8 cellular contexts compared by ENCODE assay signal in the genomic region with DNA sequence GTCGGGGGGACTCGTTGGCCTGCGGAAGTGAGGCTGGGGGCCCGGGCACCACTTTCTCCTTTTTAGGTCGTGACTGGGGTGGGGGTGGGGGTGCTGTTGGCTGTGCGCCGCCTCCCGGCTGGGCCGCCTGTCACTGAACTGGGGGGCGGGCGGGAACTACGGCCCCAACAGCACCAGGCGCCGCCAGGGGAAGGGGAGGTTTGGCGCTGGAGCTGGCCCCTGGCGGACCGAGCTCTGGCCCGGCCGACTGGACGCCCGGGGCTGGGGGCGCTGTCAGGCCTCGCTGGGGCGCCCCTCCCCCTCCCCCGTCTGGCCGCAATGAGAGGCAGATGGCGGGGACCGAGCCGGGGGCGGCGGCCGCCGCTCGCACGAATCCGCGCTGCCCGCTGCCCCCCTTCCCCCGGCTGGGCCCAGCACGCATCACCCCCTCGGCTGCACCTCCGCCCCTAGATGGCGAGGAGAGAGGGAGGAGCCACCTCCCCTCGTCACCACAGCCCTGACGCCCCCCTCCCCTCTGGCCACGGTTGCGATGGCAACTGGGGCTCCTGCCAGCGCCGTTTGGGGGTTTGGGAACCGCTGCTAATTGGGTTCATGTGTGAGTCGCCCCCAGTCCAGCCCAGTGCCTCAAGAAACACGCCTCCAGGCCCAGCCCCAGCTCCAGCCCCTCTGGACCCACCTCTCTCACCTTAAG. TPM values are rescaled to one million over a fixed set of nuclear protein-coding genes. Genes with fewer than 3 reads are reported as not detected.
DNase-seq lines count a peak whose midpoint lies in the region; ATAC-seq and TF ChIP-seq lines count a peak whose summit lies in the region.

No MANE protein-coding gene starts in this region.

- ATAC-seq in GM18511 (IDR thresholded peaks at IDR 0.05; ENCODE audit: unreplicated experiment) (no peak), GM21528 (IDR thresholded peaks at IDR 0.05; ENCODE audit: low FRiP score, unreplicated experiment) (no peak)

- H3K36me3 ChIP-seq in brain microvascular endothelial cell (replicated peaks) = peaks cover 9% of the 10 kb centered on the region
- H3K36me3 ChIP-seq in iPS-20b (ENCODE audit: insufficient read depth, low read depth, low read length) = peaks cover 14% of the 10 kb centered on the region
- peaks cover 0 to 7% (median 0%) of the 10 kb centered on the region in 6 donors for H3K36me3 ChIP-seq in spleen

- H3K27me3 ChIP-seq in brain microvascular endothelial cell (replicated peaks) = no peaks in the 10 kb centered on the region
- peaks cover 14% of the 10 kb centered on the region; the same call in 1 of the 2 replicates for H3K27me3 ChIP-seq in iPS-20b (ENCODE audit: insufficient read depth, low read length)
- peaks cover 0 to 58% (median 11%) of the 10 kb centered on the region in 7 donors for H3K27me3 ChIP-seq in spleen (replicated peaks in 1 of 7)

- no peak for TF ChIP-seq POLR2A in spleen (IDR thresholded peaks at IDR 0.05)

- H3K4me1 ChIP-seq in iPS-20b (ENCODE audit: insufficient read depth, low read length) = peaks cover 12% of the 10 kb centered on the region; the same call in 1 of the 2 replicates
- H3K4me1 ChIP-seq in spleen = peaks cover 16 to 60% (median 43%) of the 10 kb centered on the region in 6 donors

- intact Hi-C loops in spleen (cut with DNase I; ENCODE audit: low total_unique reads) = loop anchor here (10.0 kb wide), 1 partner anchor 46 kb away; no protein-coding TSS in a partner anchor

- no peak for TF ChIP-seq CTCF in brain microvascular endothelial cell (IDR thresholded peaks at IDR 0.05; ENCODE audit: low read depth, low read length, missing control alignments)
- no peak for TF ChIP-seq CTCF in spleen (IDR thresholded peaks at IDR 0.05 in 8 of 11, conservative IDR thresholded peaks at IDR 0.05 in 3 of 11)

- peak overlapping the region; percentile 82 for H3K27ac ChIP-seq in brain microvascular endothelial cell
- peak overlapping the region; percentile 98 for H3K27ac ChIP-seq in iPS-20b (ENCODE audit: low read length)
- peak overlapping the region in 7 of 8 donors; percentile 58 to 85 (median 79) for H3K27ac ChIP-seq in spleen

- H3K9me3 ChIP-seq in iPS-20b (ENCODE audit: insufficient read depth, low read depth, low read length) (no peaks in the 10 kb centered on the region), spleen (no peaks in the 10 kb centered on the region)

- WGBS in spleen, 5 donors = 3 to 6% (median 4%) methylated on average over 11 to 52 of the region's 52 CpGs

- in situ Hi-C loops in brain microvascular endothelial cell (cut with HindIII; ENCODE audit: low pct_ligation_motif_present, low sequenced_read_pairs) = no loop called here

- DNase-seq in NCI-H1417 (lab: John Stamatoyannopoulos, UW) = peak; percentile 67 to 89 (median 83)
- no peak for DNase-seq in NCI-H1417 treated with DMSO at 0.1 percent for 48 hours (lab: John Stamatoyannopoulos, UW)
- DNase-seq in NCI-H524 treated with DMSO at 0.1 percent for 48 hours (lab: John Stamatoyannopoulos, UW) = peak; percentile 81
- DNase-seq in brain microvascular endothelial cell = peak; percentile 46
- peak; percentile 76 for DNase-seq in spleen

- H3K4me3 ChIP-seq in brain microvascular endothelial cell (ENCODE audit: low read depth, low read length) = peak overlapping the region; percentile 80
- peak overlapping the region; percentile 77 for H3K4me3 ChIP-seq in iPS-20b (ENCODE audit: low read length)
- H3K4me3 ChIP-seq in spleen = peak overlapping the region; percentile 17 to 73 (median 38)

- peak overlapping the region; percentile 87; the same call in 1 of the 2 replicates for H3K9ac ChIP-seq in iPS-20b (ENCODE audit: low read depth, low read length)

RNA-seq across cellular contexts. Expression of gene NFATC4, which starts 0.7 kb away (rescaled TPM):
- 10 to 100 TPM; 10.7 to 29.2 (median 20.2) TPM for total RNA-seq in spleen
- 100 to 1,000 TPM in 1 of 3 donors, 10 to 100 TPM in 2; 51.1 to 145 (median 99.9) TPM for polyA plus RNA-seq in spleen

RNA-seq across cellular contexts. Expression of gene RIPK3, which starts 28.9 kb away (rescaled TPM):
- total RNA-seq in spleen = 10 to 100 TPM; 24.8 to 42.4 (median 32.6) TPM
- 10 to 100 TPM; 14.0 to 18.4 (median 14.7) TPM for polyA plus RNA-seq in spleen

RNA-seq across cellular contexts. Expression of gene NYNRIN, which starts 30.1 kb away (rescaled TPM):
- 10 to 100 TPM in 5 of 7 donors, 1 to 10 TPM in 2; 4.7 to 18.0 (median 12.0) TPM for total RNA-seq in spleen
- 1 to 10 TPM in 2 of 3 donors, under 1 TPM in 1; 0.87 to 2.7 (median 2.2) TPM for polyA plus RNA-seq in spleen

RNA-seq across cellular contexts. Expression of gene ADCY4, which starts 33.8 kb away (rescaled TPM):
- total RNA-seq in spleen = 100 to 1,000 TPM in 1 of 7 donors, 10 to 100 TPM in 6; 34.4 to 114 (median 68.7) TPM
- 10 to 100 TPM; 13.0 to 53.5 (median 34.0) TPM for polyA plus RNA-seq in spleen

RNA-seq across cellular contexts. Expression of gene LTB4R, which starts 57.4 kb away (rescaled TPM):
- total RNA-seq in spleen = 10 to 100 TPM; 20.9 to 50.4 (median 35.8) TPM
- polyA plus RNA-seq in spleen = 10 to 100 TPM; 13.9 to 28.6 (median 28.6) TPM
